ENCODE assay signal across 8 cellular contexts in the genomic region with DNA sequence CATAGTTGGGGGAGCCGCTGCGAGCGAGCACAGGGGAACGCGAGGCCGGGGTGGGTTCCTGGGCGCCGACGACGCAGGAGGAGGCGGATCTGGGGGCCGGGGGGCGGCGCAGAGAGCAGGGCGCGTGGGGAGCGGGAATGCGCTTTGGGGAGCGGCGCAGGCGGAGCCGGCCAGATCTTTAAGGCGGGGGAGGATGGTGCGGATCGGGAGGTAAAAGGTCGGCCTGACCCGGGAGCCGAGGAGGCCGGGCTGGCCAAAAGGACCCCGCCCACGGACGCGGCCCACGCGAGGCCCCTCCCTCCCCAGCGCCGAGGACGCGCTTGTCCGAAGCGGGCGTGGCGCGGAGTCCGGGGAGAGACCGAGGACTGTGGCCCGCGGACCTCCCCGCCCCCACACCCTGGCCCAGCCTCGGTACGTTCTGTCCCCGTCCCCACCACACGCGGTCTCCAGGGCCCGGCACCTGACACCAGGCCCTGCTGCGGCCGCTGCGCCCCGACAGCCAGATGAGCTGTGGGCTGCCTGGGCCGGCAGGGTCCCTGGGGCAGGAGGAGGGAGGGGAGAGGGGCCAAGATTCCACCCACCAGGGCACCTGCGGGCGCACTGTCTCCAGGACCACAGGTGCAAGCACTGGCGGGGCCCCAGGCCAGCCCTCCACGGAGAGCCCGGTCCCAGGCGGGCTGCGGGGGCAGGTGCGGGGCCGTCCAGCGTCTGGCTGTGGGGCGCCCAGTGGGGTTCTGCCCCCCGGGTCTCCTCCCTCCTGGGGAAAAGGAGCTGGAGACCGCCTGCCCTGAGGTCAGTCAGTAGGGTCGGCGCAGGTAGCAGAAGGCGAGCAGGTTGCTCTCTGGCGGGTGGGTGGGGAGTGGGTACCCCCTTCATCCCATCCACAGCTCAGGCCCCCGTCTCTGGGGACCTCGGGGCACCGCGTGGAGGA. TPM values are rescaled to one million over a fixed set of nuclear protein-coding genes. Genes with fewer than 3 reads are reported as not detected.
DNase-seq lines count a peak whose midpoint lies in the region; ATAC-seq and TF ChIP-seq lines count a peak whose summit lies in the region.

No MANE protein-coding gene starts in this region.

- no peaks in the 10 kb centered on the region for H3K79me2 ChIP-seq in OCI-LY7 (ENCODE audit: insufficient read depth, low read depth, low read length)

- H3K27ac ChIP-seq in OCI-LY7 (ENCODE audit: low read depth, low read length, poor library complexity, severe bottlenecking) = no peak overlapping the region
- peak overlapping the region; percentile 71 for H3K27ac ChIP-seq in right cardiac atrium (ENCODE audit: low read length)

- peak overlapping the region; percentile 83 for H3K9ac ChIP-seq in adipocyte (ENCODE audit: low read length)

- intact Hi-C loops in OCI-LY7 (cut with micrococcal nuclease; ENCODE audit: unreplicated experiment) (no loop called here), right cardiac atrium (cut with DNase I) (loop anchor here in 2 of 4 donors (5.0 kb wide), 1 partner anchor 39 kb away; no protein-coding TSS in a partner anchor), sciatic nerve (cut with DNase I) (loop anchor here (10.0 kb wide), 1 partner anchor 47 kb away; no protein-coding TSS in a partner anchor)

- no peaks in the 10 kb centered on the region for H3K9me2 ChIP-seq in OCI-LY7 (ENCODE audit: insufficient read depth, low read length)

- H3K4me3 ChIP-seq in OCI-LY7 (ENCODE audit: low read depth, low read length, poor library complexity, severe bottlenecking) (peak overlapping the region; percentile 46), adipocyte (ENCODE audit: low read length) (peak overlapping the region; percentile 79), right cardiac atrium (ENCODE audit: low read length) (peak overlapping the region; percentile 38)

- no peak for TF ChIP-seq CTCF in OCI-LY7 (conservative IDR thresholded peaks at IDR 0.05; ENCODE audit: low read length)

- H3K36me3 ChIP-seq in OCI-LY7 (ENCODE audit: insufficient read depth, low read length) (no peaks in the 10 kb centered on the region), adipocyte (ENCODE audit: control insufficient read depth, insufficient read depth, low read length, severe bottlenecking) (no peaks in the 10 kb centered on the region)

- H2AFZ ChIP-seq in OCI-LY7 (ENCODE audit: low read length) = peak overlapping the region; percentile 68

- no peaks in the 10 kb centered on the region for H3K27me3 ChIP-seq in adipocyte (replicated peaks; ENCODE audit: control insufficient read depth, insufficient read depth, low read length)
- no peaks in the 10 kb centered on the region for H3K27me3 ChIP-seq in right cardiac atrium (ENCODE audit: control insufficient read depth, insufficient read depth)

- H3K4me2 ChIP-seq in OCI-LY7 (ENCODE audit: low read length) = peak overlapping the region; percentile 61

- DNase-seq in OCI-LY7 (ENCODE audit: low spot score) (no peak), adipocyte (ENCODE audit: low read depth) (peak; percentile 76), right cardiac atrium (peak; percentile 92 to 94 (median 93)), sciatic nerve (ENCODE audit: low spot score) (peak; percentile 88), NCI-H2081 (lab: John Stamatoyannopoulos, UW) (no peak), cortex of kidney (lab: John Stamatoyannopoulos, UW) (no peak)

- CTCF ChIA-PET in OCI-LY7 (lab: Charles Lee; ENCODE audit: unreplicated experiment) = no interaction called here

- peak; percentile 11 for ATAC-seq in GM18517 (IDR thresholded peaks at IDR 0.05; ENCODE audit: unreplicated experiment)
- peak; percentile 32 for ATAC-seq in HG02588 (IDR thresholded peaks at IDR 0.05; ENCODE audit: unreplicated experiment)
- ATAC-seq in right cardiac atrium = peak; percentile 78 to 83
- ATAC-seq in sciatic nerve = peak; percentile 67

- H4K20me1 ChIP-seq in OCI-LY7 (ENCODE audit: insufficient read depth, low read length) = 0 out of 2 replicates have a peak, but pooled peaks cover 4% of the 10 kb centered on the region

- H3K4me1 ChIP-seq in OCI-LY7 (ENCODE audit: insufficient read depth, low read length, poor library complexity, severe bottlenecking) (peaks cover 40% of the 10 kb centered on the region), adipocyte (ENCODE audit: control insufficient read depth, insufficient read depth, low read length) (peaks cover 42% of the 10 kb centered on the region), right cardiac atrium (ENCODE audit: control insufficient read depth, insufficient read depth, low read length) (peaks cover 12% of the 10 kb centered on the region)

- no TSS peak for BruUV-seq in OCI-LY7 (replicated peaks; lab: Mats Ljungman, UMichigan)

- H3K9me3 ChIP-seq in OCI-LY7 (ENCODE audit: low read length) = no peaks in the 10 kb centered on the region; the same call in 1 of the 2 replicates
- H3K9me3 ChIP-seq in adipocyte (ENCODE audit: control insufficient read depth, low read length) = no peaks in the 10 kb centered on the region
- no peaks in the 10 kb centered on the region for H3K9me3 ChIP-seq in right cardiac atrium (ENCODE audit: control insufficient read depth, low read length)

- 8% methylated on average over 81 of the region's 81 CpGs for WGBS in right cardiac atrium

- POLR2A ChIA-PET in OCI-LY7 (lab: Charles Lee) = no interaction called here

RNA-seq across cellular contexts. Expression of gene PIM3, which starts 10.9 kb away (rescaled TPM):
- 74.3 and 81.7 TPM in 2 replicates for total RNA-seq in OCI-LY7 (2014; rRNA removed; shearing (Covaris generic))
- total RNA-seq in OCI-LY7 (2022) (60.5 and 66.5 TPM in 2 replicates), right cardiac atrium (10 to 100 TPM; 39.9 to 55.8 (median 49.9) TPM), sciatic nerve (62.2 TPM)
- 39.0 TPM for polyA plus RNA-seq in right cardiac atrium

RNA-seq across cellular contexts. Expression of gene IL17REL, which starts 41.1 kb away (rescaled TPM):
- total RNA-seq in OCI-LY7 (2014; rRNA removed; shearing (Covaris generic)) = 0.03 TPM in 1 of 2 replicates, not detected in the other
- total RNA-seq in OCI-LY7 (2022) = not detected in 2 replicates
- under 1 TPM in 1 of 4 donors, not detected in 3; 0.06 TPM for total RNA-seq in right cardiac atrium
- not detected for polyA plus RNA-seq in right cardiac atrium
- not detected for total RNA-seq in sciatic nerve

RNA-seq across cellular contexts. Expression of gene CRELD2, which starts 53.1 kb away (rescaled TPM):
- 32.5 and 35.3 TPM in 2 replicates for total RNA-seq in OCI-LY7 (2014; rRNA removed; shearing (Covaris generic))
- total RNA-seq in OCI-LY7 (2022) = 27.4 and 32.0 TPM in 2 replicates
- 10 to 100 TPM; 22.1 to 40.0 (median 26.8) TPM for total RNA-seq in right cardiac atrium
- polyA plus RNA-seq in right cardiac atrium = 21.8 TPM
- total RNA-seq in sciatic nerve = 35.8 TPM

RNA-seq across cellular contexts. Expression of gene ALG12, which starts 53.3 kb away (rescaled TPM):
- total RNA-seq in OCI-LY7 (2014; rRNA removed; shearing (Covaris generic)) = 6.4 and 11.7 TPM in 2 replicates
- total RNA-seq in OCI-LY7 (2022) (11.4 and 14.0 TPM in 2 replicates), right cardiac atrium (10 to 100 TPM; 13.2 to 19.7 (median 17.4) TPM), sciatic nerve (13.6 TPM)
- 13.0 TPM for polyA plus RNA-seq in right cardiac atrium

Comparison
In these comparisons a context has a peak if more than half of its experiments do, and no peak if none do; other contexts are left out.
1. ATAC-seq: peak in every context shown above with its lines; median percentile 80 in right cardiac atrium; 67 in sciatic nerve; 32 in HG02588; 11 in GM18517.
2. DNase-seq: peak in adipocyte (single experiment), right cardiac atrium (3 of 3) and sciatic nerve (single experiment); none in OCI-LY7 (single experiment), NCI-H2081 (0 of 2) and cortex of kidney (single experiment).
3. Peak in every context shown above with its lines, with median percentiles within 50 percentile points of each other: H3K4me3 ChIP-seq.